In genomic region chr20:59703046-59703445, GRCh38 we compare ENCODE assay signal across 26 cellular contexts.
"Had no signal": no experiment of that assay in that cellular context is flagged by ENCODE, and none has a peak within 500 bp of the region (broad histone marks: within the 10 kb centered on the region; RNA-seq: fewer than 3 reads in every experiment).

No MANE protein-coding gene starts in this region.

- H3K4me2 ChIP-seq: hepatocyte had no signal

- H3K27ac ChIP-seq: coronary artery, gastroesophageal sphincter, heart left ventricle, hepatocyte, left lung, neutrophil, pancreas, right lobe of liver, suprapubic skin, thyroid gland, vagina had no signal

- H3K4me3 ChIP-seq: coronary artery, gastroesophageal sphincter, heart left ventricle, hepatocyte, left lung, mucosa of descending colon, pancreas, right lobe of liver, suprapubic skin, thyroid gland, vagina had no signal

- H2AFZ ChIP-seq: hepatocyte had no signal

- DNase-seq: dermis blood vessel endothelial cell; effector memory CD8-positive, alpha-beta T cell; foreskin fibroblast; heart left ventricle; left cardiac atrium; left lung; mesenchymal stem cell; mucosa of descending colon; naive B cell; pancreas; retina; right lobe of liver; small intestine; stimulated activated CD4-positive, alpha-beta T cell treated with anti-CD3 and anti-CD28 coated beads, Interleukin-15, amount 100 ng/mL, for 24 hours; stimulated activated CD4-positive, alpha-beta T cell treated with anti-CD3 and anti-CD28 coated beads, Interleukin-4, amount 100 ng/mL, for 1 hour; stimulated activated CD8-positive, alpha-beta memory T cell treated with anti-CD3 and anti-CD28 coated beads, Interleukin-4, amount 100 ng/mL, for 48 hours; stimulated activated naive CD4-positive, alpha-beta T cell; stimulated activated naive CD8-positive, alpha-beta T cell treated with anti-CD3 and anti-CD28 coated beads, Interleukin-15, amount 100 ng/mL, for 72 hours; thyroid gland had no signal

- H3K27me3 ChIP-seq: hepatocyte, pancreas, right lobe of liver, thyroid gland, vagina had no signal

- ATAC-seq: effector memory CD8-positive, alpha-beta T cell; gastroesophageal sphincter; left cardiac atrium; left lung; mucosa of descending colon; natural killer cell treated with Interleukin-12 subunit alpha and Interleukin-12 subunit beta and Interleukin-15 and Interleukin-18, amount 100 ng/mL, for 72 hours; pancreas; right lobe of liver; stimulated activated naive CD8-positive, alpha-beta T cell treated with anti-CD3 and anti-CD28 coated beads, Interleukin-15, amount 100 ng/mL, for 72 hours had no signal

- H3K4me1 ChIP-seq: gastroesophageal sphincter, heart left ventricle, left lung, pancreas, suprapubic skin, thyroid gland, vagina had no signal

- H3K9me3 ChIP-seq: gastroesophageal sphincter, heart left ventricle, left lung, mucosa of descending colon, neutrophil, pancreas, right lobe of liver, suprapubic skin, thyroid gland, vagina had no signal

- H3K36me3 ChIP-seq: gastroesophageal sphincter, heart left ventricle, left lung, neutrophil, pancreas, right lobe of liver, suprapubic skin, thyroid gland, vagina had no signal

- H3K79me2 ChIP-seq: hepatocyte had no signal
